In genomic region chr2:39429738-39430137, GRCh38 we compare ENCODE assay signal across 2 cellular contexts.
TF ChIP-seq lines count a peak whose summit lies in the region.

No MANE protein-coding gene starts in this region.

TF ChIP-seq in HepG2, 621 proteins besides CTCF, POLR2A, EP300 and RAD21:
- TF ChIP-seq ZNF569 (CRISPR knock-in tag; IDR thresholded peaks at IDR 0.05; ENCODE audit: borderline replicate concordance) (0 out of 2 replicates have a peak, but pooled peaks have one; percentile 21), ZNF83 (CRISPR knock-in tag; IDR thresholded peaks at IDR 0.05; ENCODE audit: borderline replicate concordance) (no peak)

TF ChIP-seq in WTC11, 78 proteins besides CTCF, POLR2A, EP300 and RAD21:
- no peak for TF ChIP-seq MAX (CRISPR knock-in tag; IDR thresholded peaks at IDR 0.05)
- TF ChIP-seq NFYB (CRISPR knock-in tag; conservative IDR thresholded peaks at IDR 0.05; ENCODE audit: low read depth), result no peak
